12 cellular contexts compared by ENCODE assay signal in genomic region chr15:71125831-71126453, GRCh38. TPM values are rescaled to one million over a fixed set of nuclear protein-coding genes. Genes with fewer than 3 reads are reported as not detected.
A peak's percentile ranks its signal among the peaks of the same experiment; 100 is the strongest.
DNase-seq lines count a peak whose midpoint lies in the region; ATAC-seq, FAIRE-seq and TF ChIP-seq lines count a peak whose summit lies in the region.
"Had no signal": no experiment of that assay in that cellular context is flagged by ENCODE, and none has a peak within 500 bp of the region (broad histone marks: within the 10 kb centered on the region; RNA-seq: fewer than 3 reads in every experiment).

No MANE protein-coding gene starts in this region.

- H3K79me2 ChIP-seq in DND-41 (ENCODE audit: insufficient read depth, low read length) (no peaks in the 10 kb centered on the region), Loucy (ENCODE audit: insufficient read depth, low read length) (no peaks in the 10 kb centered on the region), osteoblast (ENCODE audit: insufficient read depth, low read length) (peaks cover 33% of the 10 kb centered on the region)

- no peak overlapping the region for H3K27ac Mint-ChIP-seq in activated naive CD8-positive, alpha-beta T cell treated with anti-CD3 and anti-CD28 coated beads, Interleukin-2, amount 50 U/mL, for 24 hours

- H3K27me3 Mint-ChIP-seq in activated naive CD8-positive, alpha-beta T cell treated with anti-CD3 and anti-CD28 coated beads, Interleukin-2, amount 50 U/mL, for 24 hours = peaks cover 13% of the 10 kb centered on the region

- no peak for FAIRE-seq in D721Med (lab: Jason Lieb, UNC)
- FAIRE-seq: islet of Langerhans had no signal

- no peaks in the 10 kb centered on the region for H3K27me3 ChIP-seq in DND-41 (ENCODE audit: insufficient read depth, low read length, poor library complexity)
- H3K27me3 ChIP-seq in Loucy (ENCODE audit: insufficient read depth, low read length, poor library complexity, severe bottlenecking) = no peaks in the 10 kb centered on the region
- H3K27me3 ChIP-seq in osteoblast (ENCODE audit: insufficient read depth, low read length) = no peaks in the 10 kb centered on the region

- H2AFZ ChIP-seq in DND-41 (ENCODE audit: low read depth, low read length) (no peak overlapping the region), Loucy (ENCODE audit: low read length) (no peak overlapping the region), osteoblast (ENCODE audit: low read length) (peak overlapping the region; percentile 9)

- TF ChIP-seq CTCF in DND-41 (IDR thresholded peaks at IDR 0.05; ENCODE audit: borderline replicate concordance, extremely low read depth, low read length, poor library complexity, severe bottlenecking) (peak; percentile 27), Loucy (conservative IDR thresholded peaks at IDR 0.05; ENCODE audit: low read length) (peak; percentile 47), epithelial cell of proximal tubule (conservative IDR thresholded peaks at IDR 0.05; ENCODE audit: low read depth, low read length) (peak; percentile 43), osteoblast (IDR thresholded peaks at IDR 0.05; ENCODE audit: extremely low read depth, low read depth, low read length) (peak; percentile 37), D721Med (IDR thresholded peaks at IDR 0.05; ENCODE audit: insufficient read depth, missing control alignments) (no peak)

- no peaks in the 10 kb centered on the region for H3K36me3 Mint-ChIP-seq in activated naive CD8-positive, alpha-beta T cell treated with anti-CD3 and anti-CD28 coated beads, Interleukin-2, amount 50 U/mL, for 24 hours (ENCODE audit: low read depth)

- H3K9me2 ChIP-seq in Loucy (replicated peaks; ENCODE audit: low read depth, low read length) = no peaks in the 10 kb centered on the region

- ATAC-seq in DND-41 (ENCODE audit: insufficient read depth, low read depth) (no peak; the same call in 2 of the 3 replicates), HG03432 (IDR thresholded peaks at IDR 0.05; ENCODE audit: unreplicated experiment) (no peak)
- ATAC-seq in activated naive CD8-positive, alpha-beta T cell treated with anti-CD3 and anti-CD28 coated beads, Interleukin-2, amount 50 U/mL, for 24 hours = no peak

- H3K36me3 ChIP-seq in DND-41 (ENCODE audit: insufficient read depth, low read length) (no peaks in the 10 kb centered on the region), Loucy (ENCODE audit: insufficient read depth, low read length) (no peaks in the 10 kb centered on the region), osteoblast (ENCODE audit: insufficient read depth, low read length) (no peaks in the 10 kb centered on the region)

- no peak overlapping the region for H3K9ac ChIP-seq in DND-41 (ENCODE audit: low read depth, low read length)
- no peak overlapping the region for H3K9ac ChIP-seq in Loucy (ENCODE audit: low read depth, low read length, poor library complexity, severe bottlenecking)

- H3K4me3 ChIP-seq in DND-41 (ENCODE audit: low read depth in 1 of 2, low read length in 2 of 2) (no peak overlapping the region), Loucy (ENCODE audit: low read length, poor library complexity, severe bottlenecking) (no peak overlapping the region), epithelial cell of proximal tubule (ENCODE audit: low read depth, low read length) (no peak overlapping the region), osteoblast (ENCODE audit: insufficient read depth, low read length) (no peak overlapping the region)

- H4K20me1 ChIP-seq in DND-41 (ENCODE audit: insufficient read depth, low read length) (no peaks in the 10 kb centered on the region), Loucy (ENCODE audit: insufficient read depth, low read length, poor library complexity, severe bottlenecking) (no peaks in the 10 kb centered on the region), osteoblast (ENCODE audit: insufficient read depth, low read length) (no peaks in the 10 kb centered on the region)

- H3K4me3 Mint-ChIP-seq in activated naive CD8-positive, alpha-beta T cell treated with anti-CD3 and anti-CD28 coated beads, Interleukin-2, amount 50 U/mL, for 24 hours = no peak overlapping the region
- H3K4me3 Mint-ChIP-seq: central memory CD8-positive, alpha-beta T cell had no signal

- no peaks in the 10 kb centered on the region for H3K4me1 Mint-ChIP-seq in activated naive CD8-positive, alpha-beta T cell treated with anti-CD3 and anti-CD28 coated beads, Interleukin-2, amount 50 U/mL, for 24 hours
- H3K4me1 Mint-ChIP-seq: central memory CD8-positive, alpha-beta T cell had no signal

- no peaks in the 10 kb centered on the region for H3K9me3 ChIP-seq in DND-41 (ENCODE audit: insufficient read depth, low read length, severe bottlenecking)
- H3K9me3 ChIP-seq in Loucy (ENCODE audit: insufficient read depth, low read depth, low read length) = no peaks in the 10 kb centered on the region
- H3K9me3 ChIP-seq in osteoblast (ENCODE audit: low read depth, low read length) = no peaks in the 10 kb centered on the region
- H3K9me3 ChIP-seq: Caco-2 had no signal

- no peaks in the 10 kb centered on the region for H3F3A ChIP-seq in Loucy (ENCODE audit: low read depth)

- no peaks in the 10 kb centered on the region for H3K4me1 ChIP-seq in DND-41 (ENCODE audit: insufficient read depth, low read length)
- no peaks in the 10 kb centered on the region for H3K4me1 ChIP-seq in Loucy (ENCODE audit: insufficient read depth, low read length, poor library complexity, severe bottlenecking)
- peaks cover 4% of the 10 kb centered on the region for H3K4me1 ChIP-seq in osteoblast (ENCODE audit: insufficient read depth, low read length)
- H3K4me1 ChIP-seq: Caco-2 had no signal

- no peak overlapping the region for H3K27ac ChIP-seq in DND-41 (ENCODE audit: low read length)
- no peak overlapping the region for H3K27ac ChIP-seq in osteoblast (ENCODE audit: low read depth, low read length)

- H3K9me3 Mint-ChIP-seq in activated naive CD8-positive, alpha-beta T cell treated with anti-CD3 and anti-CD28 coated beads, Interleukin-2, amount 50 U/mL, for 24 hours = no peaks in the 10 kb centered on the region
- H3K9me3 Mint-ChIP-seq: central memory CD8-positive, alpha-beta T cell had no signal

- H3K4me2 ChIP-seq in DND-41 (ENCODE audit: insufficient read depth, low read length) (no peak overlapping the region), Loucy (ENCODE audit: low read depth, low read length, poor library complexity, severe bottlenecking) (no peak overlapping the region), osteoblast (ENCODE audit: insufficient read depth, low read length) (no peak overlapping the region)

- DNase-seq in DND-41 (no peak), epithelial cell of proximal tubule (ENCODE audit: low read depth) (no peak), osteoblast (ENCODE audit: insufficient read length, low spot score, missing footprints) (no peak), NCI-H2029 (lab: John Stamatoyannopoulos, UW) (no peak), D721Med (ENCODE audit: insufficient read length, low spot score) (no peak)
- DNase-seq in activated naive CD8-positive, alpha-beta T cell treated with anti-CD3 and anti-CD28 coated beads, Interleukin-2, amount 50 U/mL, for 24 hours = no peak
- DNase-seq: activated CD8-positive, alpha-beta memory T cell treated with anti-CD3 and anti-CD28 coated beads for 24 hours had no signal

RNA-seq across cellular contexts. Expression of gene THSD4, which starts 10.7 kb away (rescaled TPM):
- total RNA-seq in epithelial cell of proximal tubule (23.9 and 73.5 TPM in 2 replicates), osteoblast (15.6 TPM in 2 replicates)
